Comparison of ENCODE assay signal across 19 cellular contexts in the genomic region with DNA sequence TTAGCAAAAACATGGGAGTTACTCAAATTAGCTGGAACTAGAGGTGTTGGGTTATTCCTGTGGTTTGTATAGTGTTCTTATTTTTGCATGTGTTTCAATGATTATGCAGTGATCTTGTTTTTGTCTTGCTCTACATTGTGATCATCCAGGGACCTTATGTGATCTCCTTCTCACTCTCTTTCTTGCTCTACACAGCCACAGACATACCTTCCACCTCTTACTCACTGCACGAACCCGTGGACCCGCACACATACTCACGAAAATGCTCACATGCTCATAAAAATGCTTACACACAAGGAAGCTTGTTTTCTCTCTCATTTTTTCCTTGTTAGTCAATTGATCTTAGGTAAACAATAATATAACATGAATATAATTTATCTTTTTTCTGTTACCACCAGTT.
DNase-seq lines count a peak whose midpoint lies in the region; ATAC-seq, FAIRE-seq and TF ChIP-seq lines count a peak whose summit lies in the region.
"Had no signal": no experiment of that assay in that cellular context is flagged by ENCODE, and none has a peak within 500 bp of the region (broad histone marks: within the 10 kb centered on the region; RNA-seq: fewer than 3 reads in every experiment).

No MANE protein-coding gene starts in this region.

- H3K4me2 ChIP-seq in fibroblast of lung (ENCODE audit: extremely low read depth, insufficient read depth, low read length): no peak overlapping the region
- H3K4me2 ChIP-seq: GM23338 had no signal

- no peaks in the 10 kb centered on the region for H3K9me3 Mint-ChIP-seq in activated naive CD8-positive, alpha-beta T cell treated with anti-CD3 and anti-CD28 coated beads, Interleukin-2, amount 50 U/mL, for 24 hours
- H3K9me3 Mint-ChIP-seq in activated naive CD8-positive, alpha-beta T cell treated with anti-CD3 and anti-CD28 coated beads for 36 hours: peaks cover 1% of the 10 kb centered on the region
- no peaks in the 10 kb centered on the region for H3K9me3 Mint-ChIP-seq in stimulated activated effector memory CD8-positive, alpha-beta T cell treated with anti-CD3 and anti-CD28 coated beads, Interleukin-12 subunit alpha, Interleukin-12 subunit beta, amount 100 ng/mL, for 72 hours
- H3K9me3 Mint-ChIP-seq: activated naive CD4-positive, alpha-beta T cell treated with anti-CD3 and anti-CD28 coated beads, Interleukin-2, amount 50 U/mL, for 24 hours; central memory CD8-positive, alpha-beta T cell; immature natural killer cell; T-helper 2 cell treated with Interferon-gamma antibody and Interleukin-4, amounts not matched to agents 5 μg/mL and 100 μg/mL, for 36 hours had no signal

- peaks cover 2% of the 10 kb centered on the region for H3K4me1 ChIP-seq in fibroblast of lung (ENCODE audit: control insufficient read depth, extremely low read depth, insufficient read depth, low read length)
- H3K4me1 ChIP-seq in esophagus muscularis mucosa: peaks cover 10 to 14% (median 11%) of the 10 kb centered on the region in 4 donors
- H3K4me1 ChIP-seq in adrenal gland (replicated peaks in 1 of 2): peaks cover 0 to 5% of the 10 kb centered on the region in 2 donors

- no peaks in the 10 kb centered on the region for H4K20me1 ChIP-seq in fibroblast of lung (ENCODE audit: control insufficient read depth, extremely low read depth, insufficient read depth, low read length)

- no peak for DNase-seq in activated naive CD8-positive, alpha-beta T cell treated with anti-CD3 and anti-CD28 coated beads, Interleukin-2, amount 50 U/mL, for 24 hours
- DNase-seq in activated naive CD8-positive, alpha-beta T cell treated with anti-CD3 and anti-CD28 coated beads for 36 hours: no peak
- DNase-seq in fibroblast of lung (ENCODE audit: low read depth in 2 of 2): peak in 1 of 2 donors; percentile 89
- DNase-seq in stimulated activated effector memory CD8-positive, alpha-beta T cell treated with anti-CD3 and anti-CD28 coated beads, Interleukin-12 subunit alpha, Interleukin-12 subunit beta, amount 100 ng/mL, for 72 hours (ENCODE audit: low spot score in 2 of 2): no peak
- no peak for DNase-seq in RCC 7860 (ENCODE audit: low spot score)
- DNase-seq in esophagus muscularis mucosa (ENCODE audit: extremely low spot score): no peak
- DNase-seq in adrenal gland: no peak
- DNase-seq: activated CD4-positive, alpha-beta T cell treated with anti-CD3 and anti-CD28 coated beads for 1 hour; GDM1; immature natural killer cell; mesendoderm; NCI-H524; nephron progenitor cell had no signal

- intact Hi-C loops in esophagus muscularis mucosa (cut with DNase I) (no loop called here), adrenal gland (cut with DNase I) (no loop called here)

- H3K4me3 ChIP-seq in fibroblast of lung (replicated peaks in 1 of 4; ENCODE audit: control extremely low read depth in 1 of 4, insufficient read depth in 1 of 4, low read depth in 3 of 4, low read length in 4 of 4) (no peak overlapping the region), esophagus muscularis mucosa (no peak overlapping the region), adrenal gland (no peak overlapping the region)
- H3K4me3 ChIP-seq: GM23338, vagina had no signal

- TF ChIP-seq CTCF in VCaP (conservative IDR thresholded peaks at IDR 0.05) (no peak), fibroblast of lung (conservative IDR thresholded peaks at IDR 0.05 in 1 of 2, IDR thresholded peaks at IDR 0.05 in 1 of 2; ENCODE audit: low read depth in 1 of 2, low read length in 2 of 2) (no peak), esophagus muscularis mucosa (IDR thresholded peaks at IDR 0.05) (no peak), adrenal gland (IDR thresholded peaks at IDR 0.05) (no peak)

- H3K79me2 ChIP-seq in fibroblast of lung (ENCODE audit: control insufficient read depth, insufficient read depth, low read length): no peaks in the 10 kb centered on the region

- H3K27ac ChIP-seq in VCaP (peak overlapping the region; percentile 42), fibroblast of lung (ENCODE audit: insufficient read depth, low read length) (peak overlapping the region; percentile 0), esophagus muscularis mucosa (replicated peaks in 1 of 4) (no peak overlapping the region), adrenal gland (peak overlapping the region in 1 of 5 donors; percentile 49)
- H3K27ac ChIP-seq: vagina had no signal

- H3K36me3 Mint-ChIP-seq in activated naive CD8-positive, alpha-beta T cell treated with anti-CD3 and anti-CD28 coated beads, Interleukin-2, amount 50 U/mL, for 24 hours (ENCODE audit: low read depth): peaks cover 16% of the 10 kb centered on the region
- peaks cover 16% of the 10 kb centered on the region for H3K36me3 Mint-ChIP-seq in activated naive CD8-positive, alpha-beta T cell treated with anti-CD3 and anti-CD28 coated beads for 36 hours
- H3K36me3 Mint-ChIP-seq in stimulated activated effector memory CD8-positive, alpha-beta T cell treated with anti-CD3 and anti-CD28 coated beads, Interleukin-12 subunit alpha, Interleukin-12 subunit beta, amount 100 ng/mL, for 72 hours: peaks cover 17% of the 10 kb centered on the region
- H3K36me3 Mint-ChIP-seq: immature natural killer cell had no signal

- TF ChIP-seq POLR2A in esophagus muscularis mucosa (IDR thresholded peaks at IDR 0.05; ENCODE audit: low read depth) (no peak), adrenal gland (IDR thresholded peaks at IDR 0.05) (no peak)

- no peaks in the 10 kb centered on the region for H3K36me3 ChIP-seq in fibroblast of lung (ENCODE audit: control insufficient read depth, insufficient read depth, low read length)
- H3K36me3 ChIP-seq in esophagus muscularis mucosa: no peaks in the 10 kb centered on the region
- H3K36me3 ChIP-seq in adrenal gland (replicated peaks in 1 of 2): no peaks in the 10 kb centered on the region
- H3K36me3 ChIP-seq: vagina had no signal

- H3K9ac ChIP-seq in fibroblast of lung (ENCODE audit: insufficient read depth, low read length): no peak overlapping the region

- no peak for FAIRE-seq in RCC 7860 (lab: Jason Lieb, UNC)

- no peaks in the 10 kb centered on the region for H3K27me3 Mint-ChIP-seq in activated naive CD8-positive, alpha-beta T cell treated with anti-CD3 and anti-CD28 coated beads, Interleukin-2, amount 50 U/mL, for 24 hours
- H3K27me3 Mint-ChIP-seq in activated naive CD8-positive, alpha-beta T cell treated with anti-CD3 and anti-CD28 coated beads for 36 hours: no peaks in the 10 kb centered on the region
- H3K27me3 Mint-ChIP-seq: activated naive CD4-positive, alpha-beta T cell treated with anti-CD3 and anti-CD28 coated beads, Interleukin-2, amount 50 U/mL, for 24 hours; central memory CD8-positive, alpha-beta T cell had no signal

- TF ChIP-seq EP300 in esophagus muscularis mucosa (IDR thresholded peaks at IDR 0.05): no peak

- H3K9me3 ChIP-seq in fibroblast of lung (ENCODE audit: control insufficient read depth, insufficient read depth, low read depth, low read length) (no peaks in the 10 kb centered on the region), esophagus muscularis mucosa (no peaks in the 10 kb centered on the region), adrenal gland (replicated peaks in 1 of 3) (no peaks in the 10 kb centered on the region)
- H3K9me3 ChIP-seq: vagina had no signal

- WGBS in esophagus muscularis mucosa: 94% methylated on average over 4 of the region's 4 CpGs
- 92 to 99% (median 94%) methylated on average over 4 of the region's 4 CpGs for WGBS in adrenal gland, 4 donors

- no peak overlapping the region for H3K27ac Mint-ChIP-seq in activated naive CD8-positive, alpha-beta T cell treated with anti-CD3 and anti-CD28 coated beads, Interleukin-2, amount 50 U/mL, for 24 hours
- H3K27ac Mint-ChIP-seq in activated naive CD8-positive, alpha-beta T cell treated with anti-CD3 and anti-CD28 coated beads for 36 hours: no peak overlapping the region
- no peak overlapping the region for H3K27ac Mint-ChIP-seq in stimulated activated effector memory CD8-positive, alpha-beta T cell treated with anti-CD3 and anti-CD28 coated beads, Interleukin-12 subunit alpha, Interleukin-12 subunit beta, amount 100 ng/mL, for 72 hours
- H3K27ac Mint-ChIP-seq: GM23338; nephron progenitor cell; T-helper 2 cell treated with Interferon-gamma antibody and Interleukin-4, amounts not matched to agents 5 μg/mL and 100 μg/mL, for 36 hours had no signal

- H3K27me3 ChIP-seq in fibroblast of lung (ENCODE audit: control insufficient read depth, insufficient read depth, low read length) (no peaks in the 10 kb centered on the region), esophagus muscularis mucosa (no peaks in the 10 kb centered on the region), adrenal gland (no peaks in the 10 kb centered on the region)
- H3K27me3 ChIP-seq: vagina had no signal

- H3K4me1 Mint-ChIP-seq in activated naive CD8-positive, alpha-beta T cell treated with anti-CD3 and anti-CD28 coated beads, Interleukin-2, amount 50 U/mL, for 24 hours: peaks cover 21% of the 10 kb centered on the region
- peaks cover 25% of the 10 kb centered on the region for H3K4me1 Mint-ChIP-seq in activated naive CD8-positive, alpha-beta T cell treated with anti-CD3 and anti-CD28 coated beads for 36 hours
- H3K4me1 Mint-ChIP-seq in stimulated activated effector memory CD8-positive, alpha-beta T cell treated with anti-CD3 and anti-CD28 coated beads, Interleukin-12 subunit alpha, Interleukin-12 subunit beta, amount 100 ng/mL, for 72 hours: peaks cover 32% of the 10 kb centered on the region
- H3K4me1 Mint-ChIP-seq: nephron progenitor cell had no signal

- ATAC-seq in activated naive CD8-positive, alpha-beta T cell treated with anti-CD3 and anti-CD28 coated beads, Interleukin-2, amount 50 U/mL, for 24 hours: peak; percentile 40
- peak; percentile 77 for ATAC-seq in stimulated activated effector memory CD8-positive, alpha-beta T cell treated with anti-CD3 and anti-CD28 coated beads, Interleukin-12 subunit alpha, Interleukin-12 subunit beta, amount 100 ng/mL, for 72 hours
- ATAC-seq: GM23338 had no signal

- H2AFZ ChIP-seq in fibroblast of lung (ENCODE audit: low read length): no peak overlapping the region
- H2AFZ ChIP-seq: GM23338 had no signal

- H3K4me3 Mint-ChIP-seq in activated naive CD8-positive, alpha-beta T cell treated with anti-CD3 and anti-CD28 coated beads, Interleukin-2, amount 50 U/mL, for 24 hours: no peak overlapping the region
- H3K4me3 Mint-ChIP-seq in activated naive CD8-positive, alpha-beta T cell treated with anti-CD3 and anti-CD28 coated beads for 36 hours: no peak overlapping the region
- no peak overlapping the region for H3K4me3 Mint-ChIP-seq in stimulated activated effector memory CD8-positive, alpha-beta T cell treated with anti-CD3 and anti-CD28 coated beads, Interleukin-12 subunit alpha, Interleukin-12 subunit beta, amount 100 ng/mL, for 72 hours
- H3K4me3 Mint-ChIP-seq: activated naive CD4-positive, alpha-beta T cell treated with anti-CD3 and anti-CD28 coated beads, Interleukin-2, amount 50 U/mL, for 24 hours; central memory CD8-positive, alpha-beta T cell; GM23338; immature natural killer cell; nephron progenitor cell; T-helper 2 cell treated with Interferon-gamma antibody and Interleukin-4, amounts not matched to agents 5 μg/mL and 100 μg/mL, for 36 hours had no signal

Comparison
In these comparisons a context has a peak if more than half of its experiments do, and no peak if none do; other contexts are left out.
1. H3K27ac ChIP-seq: peak in VCaP (single experiment) and fibroblast of lung (single experiment); none in esophagus muscularis mucosa (0 of 4).